In genomic region chr5:33341316-33341715, GRCh38 we compare ENCODE assay signal across 20 cellular contexts.
"Had no signal": no experiment of that assay in that cellular context is flagged by ENCODE, and none has a peak within 500 bp of the region (broad histone marks: within the 10 kb centered on the region; RNA-seq: fewer than 3 reads in every experiment).

No MANE protein-coding gene starts in this region.

- H3K4me3 Mint-ChIP-seq: activated CD8-positive, alpha-beta T cell treated with anti-CD3 and anti-CD28 coated beads, Interleukin-2, amount 10 ng/mL, durations not matched to agents 7 days and 5 days; activated naive CD8-positive, alpha-beta T cell treated with anti-CD3 and anti-CD28 coated beads, Interleukin-2, amount 10 ng/mL, durations not matched to agents 7 days and 5 days; T-helper 1 cell treated with Interleukin-12 subunit alpha and Interleukin-12 subunit beta and Interleukin-4 antibody, amounts not matched to agents 30 μg/mL and 1 μg/mL, for 36 hours; WTC11 had no signal

- DNase-seq: activated CD4-positive, alpha-beta T cell treated with anti-CD3 and anti-CD28 coated beads for 48 hours; activated CD4-positive, alpha-beta T cell treated with anti-CD3 and anti-CD28 coated beads, Interleukin-2, amount 50 U/mL, for 4 hours; activated CD4-positive, CD25-positive, alpha-beta regulatory T cell treated with anti-CD3 and anti-CD28 coated beads, Interleukin-2, amount 50 U/mL, for 72 hours; activated CD8-positive, alpha-beta memory T cell treated with anti-CD3 and anti-CD28 coated beads, Interleukin-2, amount 50 U/mL, for 48 hours; activated CD8-positive, alpha-beta T cell treated with anti-CD3 and anti-CD28 coated beads, Interleukin-2, amount 10 ng/mL, durations not matched to agents 7 days and 5 days; activated naive CD4-positive, alpha-beta T cell treated with anti-CD3 and anti-CD28 coated beads, Interleukin-2, amount 50 U/mL, for 16 hours; activated naive CD8-positive, alpha-beta T cell treated with anti-CD3 and anti-CD28 coated beads, Interleukin-2, amount 10 ng/mL, durations not matched to agents 7 days and 5 days; activated T-cell treated with anti-CD3 and anti-CD28 coated beads, Interleukin-2, amount 50 U/mL, for 1 hour; aorta; body of pancreas; KG1; NCI-H1092 treated with DMSO at 0.1 percent for 48 hours; NCI-H1436; NCI-H187 treated with DMSO at 0.1 percent for 48 hours; NCI-H2081 treated with DMSO at 0.1 percent for 48 hours; NCI-H446; NCI-H524; SHP77 treated with DMSO at 0.1 percent for 48 hours had no signal

- H3K36me3 Mint-ChIP-seq: activated naive CD8-positive, alpha-beta T cell treated with anti-CD3 and anti-CD28 coated beads, Interleukin-2, amount 10 ng/mL, durations not matched to agents 7 days and 5 days; WTC11 had no signal

- H3K4me3 ChIP-seq: body of pancreas had no signal

- H3K27ac ChIP-seq: body of pancreas had no signal

- H3K27me3 ChIP-seq: body of pancreas had no signal

- H3K4me1 ChIP-seq: body of pancreas had no signal

- H3K27me3 Mint-ChIP-seq: activated naive CD8-positive, alpha-beta T cell treated with anti-CD3 and anti-CD28 coated beads, Interleukin-2, amount 10 ng/mL, durations not matched to agents 7 days and 5 days had no signal

- ATAC-seq: activated CD8-positive, alpha-beta T cell treated with anti-CD3 and anti-CD28 coated beads, Interleukin-2, amount 10 ng/mL, durations not matched to agents 7 days and 5 days; body of pancreas had no signal

- H3K4me1 Mint-ChIP-seq: activated naive CD8-positive, alpha-beta T cell treated with anti-CD3 and anti-CD28 coated beads, Interleukin-2, amount 10 ng/mL, durations not matched to agents 7 days and 5 days had no signal

- H3K27ac Mint-ChIP-seq: activated CD8-positive, alpha-beta T cell treated with anti-CD3 and anti-CD28 coated beads, Interleukin-2, amount 10 ng/mL, durations not matched to agents 7 days and 5 days; activated naive CD8-positive, alpha-beta T cell treated with anti-CD3 and anti-CD28 coated beads, Interleukin-2, amount 10 ng/mL, durations not matched to agents 7 days and 5 days; T-helper 1 cell treated with Interleukin-12 subunit alpha and Interleukin-12 subunit beta and Interleukin-4 antibody, amounts not matched to agents 30 μg/mL and 1 μg/mL, for 36 hours; WTC11 had no signal

- H3K9me3 ChIP-seq: body of pancreas had no signal
